ENCODE assay signal across 26 cellular contexts in the genomic region with DNA sequence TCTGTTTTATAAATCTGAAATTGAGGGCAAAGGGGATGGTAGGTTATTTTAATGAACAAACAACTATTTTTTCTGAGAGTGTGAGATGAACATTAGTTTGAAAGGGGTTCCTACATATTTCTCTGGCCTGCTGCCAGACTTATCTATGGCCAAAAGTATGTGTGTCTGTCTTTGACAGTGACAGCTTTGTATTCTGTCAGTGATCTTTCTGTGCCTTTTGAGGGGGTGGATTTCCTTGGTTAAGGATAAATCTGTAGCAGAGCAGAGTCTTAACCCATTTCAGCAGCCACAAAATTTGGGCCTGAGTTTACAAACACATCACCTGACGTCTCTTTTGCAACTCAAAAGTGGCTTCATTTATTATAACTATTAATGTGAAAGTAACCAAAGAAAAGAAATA. TPM values are rescaled to one million over a fixed set of nuclear protein-coding genes. Genes with fewer than 3 reads are reported as not detected.
DNase-seq lines count a peak whose midpoint lies in the region; TF ChIP-seq lines count a peak whose summit lies in the region.
"Had no signal": no experiment of that assay in that cellular context is flagged by ENCODE, and none has a peak within 500 bp of the region (broad histone marks: within the 10 kb centered on the region; RNA-seq: fewer than 3 reads in every experiment).

No MANE protein-coding gene starts in this region.

- H3K9me3 ChIP-seq in mammary epithelial cell (replicated peaks; ENCODE audit: insufficient read depth, low read length) (no peaks in the 10 kb centered on the region), SU-DHL-6 (ENCODE audit: insufficient read depth, low read length) (no peaks in the 10 kb centered on the region)
- H3K9me3 ChIP-seq: A549, adrenal gland, BE2C, suprapubic skin had no signal

- WGBS in mammary epithelial cell (ENCODE audit: low coverage, missing lambda C conversion rate) = 100% methylated on average over 1 of the region's 1 CpG

- in situ Hi-C loops in mammary epithelial cell (cut with MboI; ENCODE audit: low sequenced_read_pairs in 2 of 2) = loop anchor here in 1 of 2 donors (25.0 kb wide), 1 partner anchor 250 kb away; the partner anchor contains the start of gene PLAAT5

- H3K27me3 ChIP-seq in mammary epithelial cell (ENCODE audit: insufficient read depth, low read length) = no peaks in the 10 kb centered on the region
- H3K27me3 ChIP-seq in SU-DHL-6 (ENCODE audit: low read length) = no peaks in the 10 kb centered on the region
- H3K27me3 ChIP-seq: adrenal gland, BE2C, brain microvascular endothelial cell, suprapubic skin had no signal

- H4K20me1 ChIP-seq in mammary epithelial cell (ENCODE audit: insufficient read depth, low read length) (no peaks in the 10 kb centered on the region), SU-DHL-6 (ENCODE audit: low read depth, low read length) (0 out of 2 replicates have a peak, but pooled peaks cover 4% of the 10 kb centered on the region)

- POLR2A ChIA-PET in MCF 10A (lab: Yijun Ruan, JAX) = interaction anchor here (1.4 to 5.3 kb wide), 3 partner anchors 56 to 258 kb away, joined by 4 to 33 read pairs (median 12); partner anchors contain the start of genes ATL3 and RTN3
- POLR2A ChIA-PET in activated CD4-positive, alpha-beta T cell treated with anti-CD3 and anti-CD28 coated beads, Interleukin-2, amount 10 ng/mL, durations not matched to agents 7 days and 5 days (lab: Charles Lee) = no interaction called here

- H3K4me1 ChIP-seq in mammary epithelial cell (ENCODE audit: insufficient read depth, low read length) = peaks cover 4% of the 10 kb centered on the region
- H3K4me1 ChIP-seq: BE2C had no signal

- intact Hi-C loops in MCF 10A (cut with micrococcal nuclease) = loop anchor here (1.0 kb wide), 4 partner anchors 67 to 258 kb away; no protein-coding TSS in a partner anchor
- intact Hi-C loops in mammary epithelial cell (cut with micrococcal nuclease) = loop anchor here (1.0 kb wide), 4 partner anchors 66 to 258 kb away; partner anchors contain the start of gene ATL3

- no peaks in the 10 kb centered on the region for H3K9me3 Mint-ChIP-seq in MCF 10A (ENCODE audit: unreplicated experiment)
- no peaks in the 10 kb centered on the region for H3K9me3 Mint-ChIP-seq in endothelial cell (ENCODE audit: unreplicated experiment)
- H3K9me3 Mint-ChIP-seq in type B pancreatic cell = no peaks in the 10 kb centered on the region
- H3K9me3 Mint-ChIP-seq in activated CD4-positive, alpha-beta T cell treated with anti-CD3 and anti-CD28 coated beads, Interleukin-2, amount 10 ng/mL, durations not matched to agents 7 days and 5 days = no peaks in the 10 kb centered on the region
- H3K9me3 Mint-ChIP-seq: activated CD8-positive, alpha-beta T cell treated with anti-CD3 and anti-CD28 coated beads for 36 hours; H9; naive thymus-derived CD8-positive, alpha-beta T cell; stimulated activated memory B cell treated with anti-CD40 and anti-IgM and Interleukin-4, amounts not matched to agents 10 μg/mL and 1 μg/mL and 100 μg/mL, for 72 hours had no signal

- BruUV-seq in MCF 10A (replicated peaks; lab: Mats Ljungman, UMichigan) (no TSS peak), mammary epithelial cell (replicated peaks; lab: Mats Ljungman, UMichigan) (no TSS peak)

- H3K4me3 ChIP-seq in mammary epithelial cell (replicated peaks in 1 of 3; ENCODE audit: insufficient read depth in 1 of 3, low read depth in 2 of 3, low read length in 3 of 3) (no peak overlapping the region), SU-DHL-6 (ENCODE audit: insufficient read depth, low read length, poor library complexity, severe bottlenecking) (no peak overlapping the region)
- H3K4me3 ChIP-seq: A549, adrenal gland, suprapubic skin had no signal

- CTCF ChIA-PET in MCF 10A (lab: Yijun Ruan, JAX) (interaction anchor here (0.6 to 10.3 kb wide), 23 partner anchors 9 to 259 kb away, joined by 3 to 127 read pairs (median 5); partner anchors contain the start of genes ATL3 and ZFTA), mammary epithelial cell (lab: Charles Lee; ENCODE audit: low non-redundant PET) (no interaction called here)
- CTCF ChIA-PET in activated CD4-positive, alpha-beta T cell treated with anti-CD3 and anti-CD28 coated beads, Interleukin-2, amount 10 ng/mL, durations not matched to agents 7 days and 5 days (lab: Charles Lee) = interaction anchor here (1.2 kb wide), 1 partner anchor 76 kb away, joined by 6 read pairs; no protein-coding TSS in a partner anchor

- no peak overlapping the region for H3K4me3 Mint-ChIP-seq in MCF 10A (ENCODE audit: unreplicated experiment)
- H3K4me3 Mint-ChIP-seq in endothelial cell (ENCODE audit: unreplicated experiment) = no peak overlapping the region
- no peak overlapping the region for H3K4me3 Mint-ChIP-seq in type B pancreatic cell
- no peak overlapping the region for H3K4me3 Mint-ChIP-seq in activated CD4-positive, alpha-beta T cell treated with anti-CD3 and anti-CD28 coated beads, Interleukin-2, amount 10 ng/mL, durations not matched to agents 7 days and 5 days
- H3K4me3 Mint-ChIP-seq: activated CD8-positive, alpha-beta T cell treated with anti-CD3 and anti-CD28 coated beads for 36 hours; H9; naive thymus-derived CD8-positive, alpha-beta T cell; stimulated activated memory B cell treated with anti-CD40 and anti-IgM and Interleukin-4, amounts not matched to agents 10 μg/mL and 1 μg/mL and 100 μg/mL, for 72 hours had no signal

- H3K9ac ChIP-seq in mammary epithelial cell (ENCODE audit: insufficient read depth, low read length) (no peak overlapping the region), SU-DHL-6 (ENCODE audit: low read length) (no peak overlapping the region)

- no peak overlapping the region for H3K4me2 ChIP-seq in mammary epithelial cell (ENCODE audit: insufficient read depth, low read depth, low read length)
- no peak overlapping the region for H3K4me2 ChIP-seq in SU-DHL-6 (ENCODE audit: low read depth, low read length, poor library complexity, severe bottlenecking)

- H2AFZ ChIP-seq in mammary epithelial cell (ENCODE audit: low read depth, low read length) (no peak overlapping the region), SU-DHL-6 (ENCODE audit: low read depth, low read length, severe bottlenecking) (no peak overlapping the region)

- no peaks in the 10 kb centered on the region for H3K27me3 Mint-ChIP-seq in MCF 10A (ENCODE audit: insufficient read depth, unreplicated experiment)
- peaks cover 2% of the 10 kb centered on the region for H3K27me3 Mint-ChIP-seq in endothelial cell (ENCODE audit: unreplicated experiment)
- no peaks in the 10 kb centered on the region for H3K27me3 Mint-ChIP-seq in type B pancreatic cell
- no peaks in the 10 kb centered on the region for H3K27me3 Mint-ChIP-seq in activated CD4-positive, alpha-beta T cell treated with anti-CD3 and anti-CD28 coated beads, Interleukin-2, amount 10 ng/mL, durations not matched to agents 7 days and 5 days
- H3K27me3 Mint-ChIP-seq: activated CD8-positive, alpha-beta T cell treated with anti-CD3 and anti-CD28 coated beads for 36 hours; naive thymus-derived CD8-positive, alpha-beta T cell; stimulated activated memory B cell treated with anti-CD40 and anti-IgM and Interleukin-4, amounts not matched to agents 10 μg/mL and 1 μg/mL and 100 μg/mL, for 72 hours had no signal

- H3K27ac Mint-ChIP-seq in MCF 10A (ENCODE audit: low read depth, unreplicated experiment) (peak overlapping the region; percentile 47), endothelial cell (ENCODE audit: unreplicated experiment) (peak overlapping the region; percentile 75), type B pancreatic cell (peak overlapping the region; percentile 21)
- H3K27ac Mint-ChIP-seq in activated CD4-positive, alpha-beta T cell treated with anti-CD3 and anti-CD28 coated beads, Interleukin-2, amount 10 ng/mL, durations not matched to agents 7 days and 5 days = no peak overlapping the region
- H3K27ac Mint-ChIP-seq: activated CD8-positive, alpha-beta T cell treated with anti-CD3 and anti-CD28 coated beads for 36 hours; stimulated activated memory B cell treated with anti-CD40 and anti-IgM and Interleukin-4, amounts not matched to agents 10 μg/mL and 1 μg/mL and 100 μg/mL, for 72 hours had no signal

- DNase-seq in MCF 10A (ENCODE audit: unreplicated experiment) (no peak), mammary epithelial cell (no peak), endothelial cell (ENCODE audit: low spot score) (no peak), type B pancreatic cell (ENCODE audit: extremely low spot score, unreplicated experiment) (no peak), amniotic stem cell (lab: John Stamatoyannopoulos, UW) (no peak)
- no peak for DNase-seq in stimulated activated CD4-positive, alpha-beta T cell treated with anti-CD3 and anti-CD28 coated beads, Interleukin-15, amount 100 ng/mL, for 24 hours
- no peak for DNase-seq in activated CD4-positive, alpha-beta T cell treated with anti-CD3 and anti-CD28 coated beads, Interleukin-2, amount 10 ng/mL, durations not matched to agents 7 days and 5 days
- DNase-seq: activated CD8-positive, alpha-beta T cell treated with anti-CD3 and anti-CD28 coated beads for 36 hours; activated gamma-delta T cell treated with Interleukin-2 at 50 U/mL for 16 hours; activated T-cell treated with anti-CD3 and anti-CD28 coated beads for 4 hours; adrenal gland; BE2C; brain microvascular endothelial cell; EL; H9; left cardiac atrium; naive thymus-derived CD8-positive, alpha-beta T cell; NCI-H1105; NCI-H2029 treated with DMSO at 0.1 percent for 48 hours; NK-92 treated with Interleukin-12 subunit alpha and Interleukin-12 subunit beta, amount 100 ng/mL, for 24 hours; retina; stimulated activated CD4-positive, alpha-beta T cell treated with anti-CD3 and anti-CD28 coated beads, Interleukin-2, amount 100 ng/mL, for 48 hours had no signal

- peaks cover 9% of the 10 kb centered on the region for H3K79me2 ChIP-seq in mammary epithelial cell (ENCODE audit: insufficient read depth, low read length)
- H3K79me2 ChIP-seq in SU-DHL-6 (ENCODE audit: insufficient read depth, low read length) = peaks cover 34% of the 10 kb centered on the region

- H3K36me3 Mint-ChIP-seq in MCF 10A (ENCODE audit: insufficient read depth, unreplicated experiment) (peaks cover 15% of the 10 kb centered on the region), endothelial cell (ENCODE audit: low read depth, unreplicated experiment) (no peaks in the 10 kb centered on the region), type B pancreatic cell (peaks cover 4% of the 10 kb centered on the region)
- no peaks in the 10 kb centered on the region for H3K36me3 Mint-ChIP-seq in activated CD4-positive, alpha-beta T cell treated with anti-CD3 and anti-CD28 coated beads, Interleukin-2, amount 10 ng/mL, durations not matched to agents 7 days and 5 days (ENCODE audit: low read depth)
- H3K36me3 Mint-ChIP-seq: naive thymus-derived CD8-positive, alpha-beta T cell; stimulated activated memory B cell treated with anti-CD40 and anti-IgM and Interleukin-4, amounts not matched to agents 10 μg/mL and 1 μg/mL and 100 μg/mL, for 72 hours had no signal

- dilution Hi-C loops in mammary epithelial cell (cut with HindIII; ENCODE audit: low sequenced_read_pairs) = loop anchor here (10.0 kb wide), 1 partner anchor 143 kb away; no protein-coding TSS in a partner anchor

- H3K4me1 Mint-ChIP-seq in MCF 10A (ENCODE audit: insufficient read depth, unreplicated experiment) = peaks cover 5% of the 10 kb centered on the region
- H3K4me1 Mint-ChIP-seq in endothelial cell (ENCODE audit: unreplicated experiment) = peaks cover 2% of the 10 kb centered on the region
- H3K4me1 Mint-ChIP-seq in type B pancreatic cell (ENCODE audit: unreplicated experiment) = peaks cover 12% of the 10 kb centered on the region
- peaks cover 2% of the 10 kb centered on the region for H3K4me1 Mint-ChIP-seq in activated CD4-positive, alpha-beta T cell treated with anti-CD3 and anti-CD28 coated beads, Interleukin-2, amount 10 ng/mL, durations not matched to agents 7 days and 5 days
- H3K4me1 Mint-ChIP-seq: stimulated activated memory B cell treated with anti-CD40 and anti-IgM and Interleukin-4, amounts not matched to agents 10 μg/mL and 1 μg/mL and 100 μg/mL, for 72 hours had no signal

- no peaks in the 10 kb centered on the region for H3K36me3 ChIP-seq in mammary epithelial cell (ENCODE audit: insufficient read depth, low read length)
- no peaks in the 10 kb centered on the region for H3K36me3 ChIP-seq in SU-DHL-6 (ENCODE audit: low read length)
- H3K36me3 ChIP-seq: adrenal gland, BE2C, brain microvascular endothelial cell, suprapubic skin had no signal

- no peak for TF ChIP-seq CTCF in MCF 10A (IDR thresholded peaks at IDR 0.05; ENCODE audit: unreplicated experiment)
- no peak for TF ChIP-seq CTCF in mammary epithelial cell (conservative IDR thresholded peaks at IDR 0.05 in 1 of 2, IDR thresholded peaks at IDR 0.05 in 1 of 2; ENCODE audit: extremely low read depth in 1 of 2, insufficient read depth in 1 of 2, low read depth in 1 of 2, low read length in 2 of 2)
- no peak for TF ChIP-seq CTCF in SU-DHL-6 (IDR thresholded peaks at IDR 0.05; ENCODE audit: insufficient read depth, low read length, poor library complexity, severe bottlenecking)
- TF ChIP-seq CTCF in endothelial cell (IDR thresholded peaks at IDR 0.05; ENCODE audit: unreplicated experiment) = no peak
- TF ChIP-seq CTCF in type B pancreatic cell (conservative IDR thresholded peaks at IDR 0.05) = no peak

- H3F3A ChIP-seq in SU-DHL-6 (ENCODE audit: insufficient read depth) = peaks cover 11% of the 10 kb centered on the region

- no peaks in the 10 kb centered on the region for H3K9me2 ChIP-seq in SU-DHL-6 (replicated peaks; ENCODE audit: insufficient read depth, low read length)

- H3K27ac ChIP-seq in mammary epithelial cell (ENCODE audit: insufficient read depth, low read depth, low read length) (no peak overlapping the region), SU-DHL-6 (ENCODE audit: low read depth, low read length) (peak overlapping the region; percentile 14)
- H3K27ac ChIP-seq: A549, adrenal gland, brain microvascular endothelial cell, suprapubic skin had no signal

RNA-seq across cellular contexts. Expression of gene ZFTA, which starts 30.9 kb away (rescaled TPM):
- total RNA-seq in MCF 10A (2022) = 2.6 and 5.2 TPM in 2 replicates
- total RNA-seq in mammary epithelial cell = 10 to 100 TPM in 1 of 2 donors, 1 to 10 TPM in 1; 4.7 to 10.0 TPM
- 1.9 TPM for polyA plus RNA-seq in mammary epithelial cell
- 1.3 TPM for polyA minus RNA-seq in mammary epithelial cell
- total RNA-seq in endothelial cell (ENCODE audit: unreplicated experiment) = 41.1 TPM
- 21.1 and 41.7 TPM in 2 replicates for total RNA-seq in type B pancreatic cell (ENCODE audit: low replicate concordance)
- 1 to 10 TPM; 1.1 TPM for total RNA-seq in activated CD4-positive, alpha-beta T cell treated with anti-CD3 and anti-CD28 coated beads, Interleukin-2, amount 10 ng/mL, durations not matched to agents 7 days and 5 days

RNA-seq across cellular contexts. Expression of gene RTN3, which starts 56.4 kb away (rescaled TPM):
- 95.4 and 129 TPM in 2 replicates for total RNA-seq in MCF 10A (2022)
- total RNA-seq in mammary epithelial cell = 10 to 100 TPM; 39.5 to 58.5 TPM
- polyA plus RNA-seq in mammary epithelial cell = 53.5 TPM
- 76.7 TPM for polyA minus RNA-seq in mammary epithelial cell
- 103 TPM for total RNA-seq in endothelial cell (ENCODE audit: unreplicated experiment)
- 95.0 and 95.9 TPM in 2 replicates for total RNA-seq in type B pancreatic cell (ENCODE audit: low replicate concordance)
- total RNA-seq in activated CD4-positive, alpha-beta T cell treated with anti-CD3 and anti-CD28 coated beads, Interleukin-2, amount 10 ng/mL, durations not matched to agents 7 days and 5 days = 10 to 100 TPM; 65.9 to 72.7 TPM
